Comparison of ENCODE assay signal across 30 cellular contexts in the genomic region with DNA sequence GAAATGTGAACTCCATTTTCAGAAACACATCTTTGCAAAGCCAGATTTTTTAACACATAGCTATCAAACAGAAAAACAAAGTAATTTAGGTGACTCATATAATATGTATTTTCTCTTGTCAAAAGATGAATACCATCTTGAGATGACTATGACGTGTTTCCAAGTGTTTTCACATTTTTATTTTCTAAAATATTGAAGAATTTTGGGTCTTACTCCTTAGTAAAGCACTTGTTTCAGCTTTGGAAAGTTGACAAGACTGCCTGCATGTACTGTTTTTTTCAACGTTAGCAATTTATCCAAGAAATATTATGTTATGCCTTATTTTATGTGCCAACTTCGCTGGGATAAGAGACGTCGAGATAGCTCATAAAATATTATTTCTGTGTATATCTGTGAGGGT.
"Had no signal": no experiment of that assay in that cellular context is flagged by ENCODE, and none has a peak within 500 bp of the region (broad histone marks: within the 10 kb centered on the region; RNA-seq: fewer than 3 reads in every experiment).

No MANE protein-coding gene starts in this region.

- H3K27ac Mint-ChIP-seq: activated CD8-positive, alpha-beta memory T cell treated with anti-CD3 and anti-CD28 coated beads, Interleukin-2, amount 10 ng/mL, durations not matched to agents 7 days and 5 days; activated CD8-positive, alpha-beta T cell treated with anti-CD3 and anti-CD28 coated beads for 36 hours; activated naive CD8-positive, alpha-beta T cell treated with anti-CD3 and anti-CD28 coated beads for 36 hours; activated T-helper 2 cell treated with anti-CD3 and anti-CD28 coated beads, Interferon-gamma antibody, Interleukin-2, Interleukin-4, amounts not matched to agents 10 μg/mL and 5 μg/mL and 100 μg/mL, durations not matched to agents 14 hours and 24 hours and 36 hours; dendritic cell treated with granulocyte-macrophage colony-stimulating factor and Interleukin-4, amounts not matched to agents 40 ng/mL and 50 ng/mL, for 4 days; endodermal cell; natural killer cell treated with Interleukin-12 subunit alpha and Interleukin-12 subunit beta and Interleukin-15 and Interleukin-18, amount 100 ng/mL, for 72 hours; progenitor cell of endocrine pancreas had no signal

- H3K4me3 ChIP-seq: esophagus muscularis mucosa, gastroesophageal sphincter, hepatocyte, left ventricle myocardium inferior, lung, mucosa of descending colon, ovary, right lobe of liver, skin epidermis, thoracic aorta had no signal

- H3K4me3 Mint-ChIP-seq: activated CD8-positive, alpha-beta memory T cell treated with anti-CD3 and anti-CD28 coated beads, Interleukin-2, amount 10 ng/mL, durations not matched to agents 7 days and 5 days; activated CD8-positive, alpha-beta T cell treated with anti-CD3 and anti-CD28 coated beads for 36 hours; activated naive CD8-positive, alpha-beta T cell treated with anti-CD3 and anti-CD28 coated beads for 36 hours; dendritic cell treated with granulocyte-macrophage colony-stimulating factor and Interleukin-4, amounts not matched to agents 40 ng/mL and 50 ng/mL, for 4 days; endodermal cell; natural killer cell treated with Interleukin-12 subunit alpha and Interleukin-12 subunit beta and Interleukin-15 and Interleukin-18, amount 100 ng/mL, for 72 hours had no signal

- H3K27me3 Mint-ChIP-seq: activated CD8-positive, alpha-beta memory T cell treated with anti-CD3 and anti-CD28 coated beads, Interleukin-2, amount 10 ng/mL, durations not matched to agents 7 days and 5 days; activated CD8-positive, alpha-beta T cell treated with anti-CD3 and anti-CD28 coated beads for 36 hours; activated naive CD8-positive, alpha-beta T cell treated with anti-CD3 and anti-CD28 coated beads for 36 hours; dendritic cell treated with granulocyte-macrophage colony-stimulating factor and Interleukin-4, amounts not matched to agents 40 ng/mL and 50 ng/mL, for 4 days; natural killer cell treated with Interleukin-12 subunit alpha and Interleukin-12 subunit beta and Interleukin-15 and Interleukin-18, amount 100 ng/mL, for 72 hours; progenitor cell of endocrine pancreas had no signal

- H3K4me1 Mint-ChIP-seq: activated CD8-positive, alpha-beta memory T cell treated with anti-CD3 and anti-CD28 coated beads, Interleukin-2, amount 10 ng/mL, durations not matched to agents 7 days and 5 days; activated naive CD8-positive, alpha-beta T cell treated with anti-CD3 and anti-CD28 coated beads for 36 hours; endodermal cell had no signal

- H3K36me3 Mint-ChIP-seq: activated CD8-positive, alpha-beta memory T cell treated with anti-CD3 and anti-CD28 coated beads, Interleukin-2, amount 10 ng/mL, durations not matched to agents 7 days and 5 days; activated naive CD8-positive, alpha-beta T cell treated with anti-CD3 and anti-CD28 coated beads for 36 hours; natural killer cell treated with Interleukin-12 subunit alpha and Interleukin-12 subunit beta and Interleukin-15 and Interleukin-18, amount 100 ng/mL, for 72 hours had no signal

- DNase-seq: activated CD4-positive, alpha-beta T cell treated with anti-CD3 and anti-CD28 coated beads, Interleukin-2, amount 50 U/mL, for 1 hour; activated CD4-positive, CD25-positive, alpha-beta regulatory T cell treated with anti-CD3 and anti-CD28 coated beads, Interleukin-2, amount 50 U/mL, for 72 hours; activated CD8-positive, alpha-beta memory T cell treated with anti-CD3 and anti-CD28 coated beads, Interleukin-2, amount 10 ng/mL, durations not matched to agents 7 days and 5 days; activated CD8-positive, alpha-beta T cell treated with anti-CD3 and anti-CD28 coated beads for 36 hours; activated naive CD8-positive, alpha-beta T cell treated with anti-CD3 and anti-CD28 coated beads for 36 hours; activated T-cell treated with anti-CD3 and anti-CD28 coated beads, Interleukin-2, amount 50 U/mL, for 48 hours; amniotic stem cell; central memory CD4-positive, alpha-beta T cell; endodermal cell; islet precursor cell; left ventricle myocardium inferior; mesendoderm; mucosa of descending colon; ovary; right lobe of liver; stimulated activated CD4-positive, alpha-beta T cell treated with anti-CD3 and anti-CD28 coated beads, Interleukin-12 subunit alpha, Interleukin-12 subunit beta, amount 100 ng/mL, for 4 hours; stimulated activated CD4-positive, alpha-beta T cell treated with anti-CD3 and anti-CD28 coated beads, Interleukin-4, amount 100 ng/mL, for 1 hour; stimulated activated naive CD8-positive, alpha-beta T cell treated with anti-CD3 and anti-CD28 coated beads, Interleukin-15, Interleukin-2, amounts not matched to agents 100 U/mL and 50 U/mL, for 24 hours; T-helper 2 cell; trophoblast cell had no signal

- ATAC-seq: activated CD8-positive, alpha-beta memory T cell treated with anti-CD3 and anti-CD28 coated beads, Interleukin-2, amount 10 ng/mL, durations not matched to agents 7 days and 5 days; activated CD8-positive, alpha-beta T cell treated with anti-CD3 and anti-CD28 coated beads for 36 hours; gastroesophageal sphincter; mucosa of descending colon; natural killer cell treated with Interleukin-12 subunit alpha and Interleukin-12 subunit beta and Interleukin-15 and Interleukin-18, amount 100 ng/mL, for 72 hours; right lobe of liver; stimulated activated naive CD8-positive, alpha-beta T cell treated with anti-CD3 and anti-CD28 coated beads, Interleukin-15, Interleukin-2, amounts not matched to agents 100 U/mL and 50 U/mL, for 24 hours had no signal
